ENCODE assay signal across 15 cellular contexts in the genomic region with DNA sequence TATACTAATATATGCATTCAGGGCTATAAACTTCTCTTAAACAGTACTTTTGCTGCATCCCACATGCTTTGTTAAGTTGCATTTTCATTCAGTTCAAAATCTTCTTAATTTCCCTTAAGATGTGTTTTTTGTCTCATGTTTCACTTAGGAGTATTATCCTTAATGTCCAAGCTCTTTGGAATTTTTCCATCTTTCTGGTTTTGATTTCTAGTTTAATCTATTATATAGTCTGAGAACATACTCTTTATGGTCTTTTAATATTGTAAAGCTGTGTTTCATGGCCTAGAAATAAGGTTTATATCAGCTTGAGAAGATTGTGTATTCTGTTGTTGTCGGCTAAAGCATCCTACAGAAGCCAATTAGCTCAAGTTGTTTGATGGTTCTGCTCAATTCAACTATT.
"Had no signal": no experiment of that assay in that cellular context is flagged by ENCODE, and none has a peak within 500 bp of the region (broad histone marks: within the 10 kb centered on the region; RNA-seq: fewer than 3 reads in every experiment).

No MANE protein-coding gene starts in this region.

- H3K27ac ChIP-seq: coronary artery, dorsolateral prefrontal cortex, heart right ventricle, neural progenitor cell, ovary had no signal

- H3K4me1 Mint-ChIP-seq: natural killer cell, neural progenitor cell had no signal

- ATAC-seq: heart right ventricle, left lobe of liver, natural killer cell, right cardiac atrium had no signal

- H3K9me3 ChIP-seq: ovary had no signal

- H3K36me3 ChIP-seq: heart right ventricle, neural progenitor cell, ovary had no signal

- H3K9ac ChIP-seq: neural progenitor cell had no signal

- H3K9me3 Mint-ChIP-seq: neural progenitor cell had no signal

- DNase-seq: dorsolateral prefrontal cortex; effector CD8-positive, alpha-beta T cell; heart right ventricle; mammary epithelial cell; natural killer cell; nucleus accumbens; ovary; right cardiac atrium; small intestine; stimulated activated CD4-positive, alpha-beta T cell treated with anti-CD3 and anti-CD28 coated beads, Interleukin-2, amount 100 ng/mL, for 48 hours; stimulated activated naive CD4-positive, alpha-beta T cell treated with Interleukin-2 at 50 U/mL for 16 hours; trophoblast cell had no signal

- H3K36me3 Mint-ChIP-seq: neural progenitor cell had no signal

- H3K4me1 ChIP-seq: heart right ventricle, neural progenitor cell had no signal

- H3K4me3 ChIP-seq: coronary artery, dorsolateral prefrontal cortex, heart right ventricle, neural progenitor cell, ovary had no signal

- H3K27ac Mint-ChIP-seq: natural killer cell, neural progenitor cell had no signal

- H3K4me3 Mint-ChIP-seq: natural killer cell, neural progenitor cell had no signal
